In the genomic region with DNA sequence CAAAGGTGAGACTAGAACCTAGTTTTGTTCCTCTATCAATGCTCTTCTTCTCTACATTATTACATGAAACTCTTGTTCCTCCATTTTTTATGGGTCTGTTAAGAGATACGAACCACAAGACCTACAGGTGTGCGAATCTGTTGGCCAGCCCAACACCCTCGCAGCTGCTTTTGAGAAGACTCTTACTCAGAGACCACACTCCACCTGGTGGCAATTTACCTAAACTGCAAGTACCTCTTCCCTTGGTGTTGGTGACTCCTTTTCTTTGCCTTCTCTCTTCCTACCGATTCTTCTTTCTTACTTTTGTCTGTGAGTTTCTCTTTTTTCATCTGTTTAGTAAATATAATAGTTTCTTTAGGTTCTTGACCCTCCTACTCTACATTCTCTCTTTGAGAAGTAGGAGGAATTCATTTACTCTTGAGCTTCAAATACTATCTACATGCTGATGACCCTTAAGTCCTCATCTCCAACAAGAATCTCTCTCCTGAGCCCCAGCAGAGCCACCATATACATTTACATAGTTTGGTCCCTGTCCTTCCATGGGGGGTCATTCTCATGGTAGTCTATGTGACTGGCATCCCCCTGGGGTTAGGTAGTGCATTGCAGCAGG, we compare ENCODE assay signal across 8 cellular contexts.
A peak's percentile ranks its signal among the peaks of the same experiment; 100 is the strongest.
DNase-seq lines count a peak whose midpoint lies in the region; ATAC-seq lines count a peak whose summit lies in the region.

No MANE protein-coding gene starts in this region.

- ATAC-seq in GM18873 (IDR thresholded peaks at IDR 0.05; ENCODE audit: low FRiP score, unreplicated experiment) (peak; percentile 81), HG03097 (IDR thresholded peaks at IDR 0.05; ENCODE audit: low FRiP score, unreplicated experiment) (peak; percentile 67)

- peak; percentile 80 for DNase-seq in Ammon's horn (ENCODE audit: low spot score)
- DNase-seq in NCI-H226, result peak; percentile 9
- DNase-seq in activated CD4-positive, alpha-beta T cell treated with anti-CD3 and anti-CD28 coated beads for 1 hour, result peak; percentile 10
- DNase-seq in dermis blood vessel endothelial cell, result peak; percentile 85
- peak; percentile 75 to 82 for DNase-seq in lung microvascular endothelial cell (ENCODE audit: low read depth in 2 of 2)
- peak; percentile 12 to 33 for DNase-seq in stimulated activated CD8-positive, alpha-beta memory T cell treated with anti-CD3 and anti-CD28 coated beads, Interleukin-4, amount 100 ng/mL, for 4 hours (ENCODE audit: low read depth in 2 of 2, low spot score in 1 of 2)

Comparison
In these comparisons a context has a peak if more than half of its experiments do, and no peak if none do; other contexts are left out.
1. Peak in every context shown above with its lines: DNase-seq and ATAC-seq.
2. DNase-seq: peak in every context shown above with its lines; median percentile 85 in dermis blood vessel endothelial cell; 80 in Ammon's horn; 78 in lung microvascular endothelial cell; 22 in stimulated activated CD8-positive, alpha-beta memory T cell treated with anti-CD3 and anti-CD28 coated beads, Interleukin-4, amount 100 ng/mL, for 4 hours; 10 in activated CD4-positive, alpha-beta T cell treated with anti-CD3 and anti-CD28 coated beads for 1 hour; 9 in NCI-H226.